ENCODE assay signal across 1 cellular context in genomic region chr10:84665883-84666463, GRCh38.
A peak's percentile ranks its signal among the peaks of the same experiment; 100 is the strongest.
TF ChIP-seq lines count a peak whose summit lies in the region.

No MANE protein-coding gene starts in this region.

TF ChIP-seq in WTC11, 78 proteins besides CTCF, POLR2A, EP300 and RAD21 (continued from another document):
- TF ChIP-seq ZNF532 (CRISPR knock-in tag; IDR thresholded peaks at IDR 0.05; ENCODE audit: borderline replicate concordance): no peak
- TF ChIP-seq ZNF281 (CRISPR knock-in tag; IDR thresholded peaks at IDR 0.05): peak; percentile 20; the same call in 1 of the 2 replicates
- no peak for TF ChIP-seq JUN (CRISPR knock-in tag; IDR thresholded peaks at IDR 0.05)
- TF ChIP-seq ERG (CRISPR knock-in tag; IDR thresholded peaks at IDR 0.05): peak; percentile 73; the same call in 1 of the 2 replicates
- peak; percentile 71; the same call in 1 of the 2 replicates for TF ChIP-seq PRRX2 (CRISPR knock-in tag; IDR thresholded peaks at IDR 0.05)
- TF ChIP-seq NR2C2 (CRISPR knock-in tag; IDR thresholded peaks at IDR 0.05): no peak
- TF ChIP-seq STAT6 (CRISPR knock-in tag; conservative IDR thresholded peaks at IDR 0.05; ENCODE audit: low read depth): no peak
- TF ChIP-seq TEAD4 (CRISPR knock-in tag; IDR thresholded peaks at IDR 0.05): no peak
- 0 out of 2 replicates have a peak, but pooled peaks have one; percentile 38 for TF ChIP-seq ZNF671 (CRISPR knock-in tag; IDR thresholded peaks at IDR 0.05)
- no peak for TF ChIP-seq OVOL2 (CRISPR knock-in tag; IDR thresholded peaks at IDR 0.05; ENCODE audit: borderline replicate concordance)
- no peak for TF ChIP-seq USF1 (CRISPR knock-in tag; IDR thresholded peaks at IDR 0.05)
- no peak for TF ChIP-seq PREB (CRISPR knock-in tag; IDR thresholded peaks at IDR 0.05; ENCODE audit: borderline replicate concordance)
